21 cellular contexts compared by ENCODE assay signal in the genomic region with DNA sequence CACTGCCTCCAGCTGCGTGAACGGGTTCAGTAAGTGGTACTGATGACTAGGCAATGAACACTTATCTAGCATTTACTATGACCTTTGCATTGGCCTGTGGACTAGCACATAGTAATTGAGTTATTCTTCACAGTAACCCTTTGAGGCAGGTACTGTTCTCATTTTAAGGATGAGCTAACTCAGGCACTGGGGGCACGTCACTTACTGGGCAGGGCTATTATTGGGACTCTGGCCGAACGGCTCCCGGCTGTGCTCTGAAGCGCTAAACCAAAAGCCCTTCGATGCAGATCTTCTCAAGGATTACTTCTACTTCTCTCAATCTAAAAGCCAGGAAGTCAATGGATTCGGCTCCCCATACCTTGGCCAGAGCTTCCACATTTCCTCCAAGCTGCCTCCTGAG. TPM values are rescaled to one million over a fixed set of nuclear protein-coding genes. Genes with fewer than 3 reads are reported as not detected.
"Had no signal": no experiment of that assay in that cellular context is flagged by ENCODE, and none has a peak within 500 bp of the region (broad histone marks: within the 10 kb centered on the region; RNA-seq: fewer than 3 reads in every experiment).

No MANE protein-coding gene starts in this region.

- DNase-seq: colonic mucosa; dermis blood vessel endothelial cell; erythroblast; foreskin keratinocyte; head of caudate nucleus; kidney; left cardiac atrium; left ventricle myocardium inferior; lower lobe of right lung; natural killer cell; occipital lobe; pancreas; retina; right lobe of liver; stimulated activated CD4-positive, alpha-beta T cell treated with anti-CD3 and anti-CD28 coated beads, Interleukin-2, amount 100 ng/mL, for 24 hours; stimulated activated CD4-positive, alpha-beta T cell treated with anti-CD3 and anti-CD28 coated beads, Interleukin-4, amount 100 ng/mL, for 4 hours; stimulated activated naive B cell treated with anti-CD40 and anti-IgM and Interleukin-4, amounts not matched to agents 10 μg/mL and 1 μg/mL and 100 μg/mL, for 72 hours; stimulated activated naive CD8-positive, alpha-beta T cell treated with anti-CD3 and anti-CD28 coated beads, Interleukin-15, amount 100 ng/mL, for 72 hours; substantia nigra had no signal

- H3K9me3 ChIP-seq: colonic mucosa, left ventricle myocardium inferior, lower lobe of right lung, pancreas, prostate gland, right lobe of liver had no signal

- H3K36me3 ChIP-seq: colonic mucosa, left ventricle myocardium inferior, lower lobe of right lung, pancreas, prostate gland, right lobe of liver had no signal

- H2AFZ ChIP-seq: hepatocyte had no signal

- H3K27ac ChIP-seq: colonic mucosa, foreskin keratinocyte, hepatocyte, left ventricle myocardium inferior, lower lobe of right lung, pancreas, prostate gland, right lobe of liver had no signal

- ATAC-seq: foreskin keratinocyte; left cardiac atrium; natural killer cell; right lobe of liver; stimulated activated naive B cell treated with anti-CD40 and anti-IgM and Interleukin-4, amounts not matched to agents 10 μg/mL and 1 μg/mL and 100 μg/mL, for 72 hours; stimulated activated naive CD8-positive, alpha-beta T cell treated with anti-CD3 and anti-CD28 coated beads, Interleukin-15, amount 100 ng/mL, for 72 hours had no signal

- H3K4me1 ChIP-seq: colonic mucosa, foreskin keratinocyte, left ventricle myocardium inferior, lower lobe of right lung, pancreas, prostate gland, right lobe of liver had no signal

- H3K4me2 ChIP-seq: hepatocyte had no signal

- H3K27me3 ChIP-seq: colonic mucosa, hepatocyte, pancreas, right lobe of liver had no signal

- H3K4me3 ChIP-seq: colonic mucosa, hepatocyte, left ventricle myocardium inferior, lower lobe of right lung, pancreas, prostate gland, right lobe of liver had no signal

RNA-seq across cellular contexts. Expression of a gene that starts 38.3 kb away (rescaled TPM):
- total RNA-seq: natural killer cell had no signal
